ENCODE assay signal across 10 cellular contexts in genomic region chr9:131097259-131097947, GRCh38. TPM values are rescaled to one million over a fixed set of nuclear protein-coding genes. Genes with fewer than 3 reads are reported as not detected.
A peak's percentile ranks its signal among the peaks of the same experiment; 100 is the strongest.
DNase-seq lines count a peak whose midpoint lies in the region; ATAC-seq and TF ChIP-seq lines count a peak whose summit lies in the region.
"Had no signal": no experiment of that assay in that cellular context is flagged by ENCODE, and none has a peak within 500 bp of the region (broad histone marks: within the 10 kb centered on the region; RNA-seq: fewer than 3 reads in every experiment).

No MANE protein-coding gene starts in this region.

- TF ChIP-seq CTCF in Calu3 (IDR thresholded peaks at IDR 0.05; ENCODE audit: unreplicated experiment) (no peak), esophagus squamous epithelium (IDR thresholded peaks at IDR 0.05) (no peak), progenitor cell of endocrine pancreas (IDR thresholded peaks at IDR 0.05; ENCODE audit: unreplicated experiment) (no peak), GM13977 (IDR thresholded peaks at IDR 0.05; ENCODE audit: extremely low read depth, insufficient read depth, missing control alignments) (no peak), RWPE1 (conservative IDR thresholded peaks at IDR 0.05; ENCODE audit: low read depth) (no peak)

- H3K27ac Mint-ChIP-seq in Calu3 (ENCODE audit: unreplicated experiment) (no peak overlapping the region), T-cell (no peak overlapping the region), progenitor cell of endocrine pancreas (peak overlapping the region; percentile 78)

- H3K4me1 Mint-ChIP-seq in Calu3 (ENCODE audit: low read depth, unreplicated experiment) (no peaks in the 10 kb centered on the region), T-cell (peaks cover 9 to 13% (median 10%) of the 10 kb centered on the region in 3 donors), progenitor cell of endocrine pancreas (ENCODE audit: low read depth) (peaks cover 8% of the 10 kb centered on the region)

- peak overlapping the region; percentile 71 for H3K4me3 Mint-ChIP-seq in Calu3 (ENCODE audit: low read depth, unreplicated experiment)
- H3K4me3 Mint-ChIP-seq in T-cell = peak overlapping the region; percentile 39 to 65 (median 50)
- peak overlapping the region; percentile 80 for H3K4me3 Mint-ChIP-seq in progenitor cell of endocrine pancreas (ENCODE audit: low read depth)

- TF ChIP-seq POLR2A in esophagus squamous epithelium (IDR thresholded peaks at IDR 0.05) = no peak

- CTCF ChIA-PET in Calu3 (lab: Charles Lee) (no interaction called here), T-cell (lab: Charles Lee) (interaction anchor here in 1 of 2 donors (0.6 to 0.9 kb wide), 2 partner anchors 11 to 46 kb away, joined by 3 to 6 read pairs; no protein-coding TSS in a partner anchor), RWPE1 (lab: Yijun Ruan, JAX) (interaction anchor here (0.6 to 1.7 kb wide), 5 partner anchors 11 to 719 kb away, joined by 3 to 5 read pairs (median 4); no protein-coding TSS in a partner anchor)

- peak overlapping the region; percentile 55 to 73 (median 64) for H3K4me3 ChIP-seq in esophagus squamous epithelium

- peaks cover 6 to 76% (median 20%) of the 10 kb centered on the region in 3 donors for H3K4me1 ChIP-seq in esophagus squamous epithelium

- intact Hi-C loops in Calu3 (cut with micrococcal nuclease; ENCODE audit: unreplicated experiment) (no loop called here), esophagus squamous epithelium (cut with DNase I) (no loop called here)

- H3K27ac ChIP-seq in esophagus squamous epithelium (peak overlapping the region; percentile 66 to 78 (median 71)), RWPE1 (no peak overlapping the region)

- no peak for ATAC-seq in T-cell (replicated peaks in 1 of 4)

- WGBS in esophagus squamous epithelium, 2 donors = 30 to 53% methylated on average over 5 to 7 of the region's 10 CpGs

- TSS peak; percentile 41 for BruUV-seq in Calu3 (replicated peaks; lab: Mats Ljungman, UMichigan)

- H3K36me3 ChIP-seq in esophagus squamous epithelium = no peaks in the 10 kb centered on the region
- H3K36me3 ChIP-seq: brain microvascular endothelial cell had no signal

- no peak for DNase-seq in Calu3
- DNase-seq in T-cell = no peak
- DNase-seq in esophagus squamous epithelium (lab: John Stamatoyannopoulos, UW) = no peak
- DNase-seq in progenitor cell of endocrine pancreas (ENCODE audit: low spot score, unreplicated experiment) = no peak
- no peak for DNase-seq in GM13977 (ENCODE audit: low spot score)
- no peak for DNase-seq in RPMI8226
- DNase-seq in NCI-H510A treated with DMSO at 0.1 percent for 48 hours (lab: John Stamatoyannopoulos, UW) = no peak
- no peak for DNase-seq in RWPE1 (ENCODE audit: low spot score)
- DNase-seq: brain microvascular endothelial cell, NCI-H226 had no signal

- H3K27me3 Mint-ChIP-seq in Calu3 (ENCODE audit: unreplicated experiment) (peaks cover 27% of the 10 kb centered on the region), T-cell (peaks cover 20 to 53% of the 10 kb centered on the region in 2 donors), progenitor cell of endocrine pancreas (peaks cover 18% of the 10 kb centered on the region)

- H3K9me3 Mint-ChIP-seq in Calu3 (ENCODE audit: low read depth, unreplicated experiment) (no peaks in the 10 kb centered on the region), T-cell (no peaks in the 10 kb centered on the region), progenitor cell of endocrine pancreas (ENCODE audit: low read depth) (no peaks in the 10 kb centered on the region)

- POLR2A ChIA-PET in T-cell (lab: Charles Lee) = no interaction called here
- POLR2A ChIA-PET in RWPE1 (lab: Yijun Ruan, JAX; ENCODE audit: low non-redundant PET) = no interaction called here

- peaks cover 0 to 60% (median 0%) of the 10 kb centered on the region in 4 donors for H3K27me3 ChIP-seq in esophagus squamous epithelium

- in situ Hi-C loops in GM13977 (cut with MboI; ENCODE audit: low pct_unique_long_range_greater_than_20kb, low sequenced_read_pairs, unreplicated experiment) = no loop called here

- H3K36me3 Mint-ChIP-seq in Calu3 (ENCODE audit: insufficient read depth, unreplicated experiment) (peaks cover 23% of the 10 kb centered on the region), T-cell (no peaks in the 10 kb centered on the region), progenitor cell of endocrine pancreas (ENCODE audit: insufficient read depth) (no peaks in the 10 kb centered on the region)

- no peaks in the 10 kb centered on the region for H3K9me3 ChIP-seq in esophagus squamous epithelium

RNA-seq across cellular contexts. Expression of gene AIF1L, which starts 1.1 kb away (rescaled TPM):
- 24.3 and 27.2 TPM in 2 replicates for total RNA-seq in Calu3 (2022)
- total RNA-seq in T-cell = under 1 TPM in 3 of 5 donors, not detected in 2; 0.37 to 0.67 (median 0.51) TPM
- total RNA-seq in esophagus squamous epithelium = 10 to 100 TPM; 30.4 to 71.6 (median 38.3) TPM
- 71.1 and 72.5 TPM in 2 replicates for total RNA-seq in progenitor cell of endocrine pancreas

RNA-seq across cellular contexts. Expression of gene NUP214, which starts 28.0 kb away (rescaled TPM):
- total RNA-seq in Calu3 (2022) (47.6 and 50.0 TPM in 2 replicates), T-cell (100 to 1,000 TPM in 1 of 5 donors, 10 to 100 TPM in 4; 66.7 to 106 (median 68.5) TPM), esophagus squamous epithelium (10 to 100 TPM; 17.4 to 45.4 (median 31.1) TPM), progenitor cell of endocrine pancreas (61.0 and 62.2 TPM in 2 replicates)

Comparison
In these comparisons a context has a peak if more than half of its experiments do, and no peak if none do; other contexts are left out.
1. RNA of gene AIF1L, which starts 1.1 kb away (total RNA-seq): 71.1 to 72.5 TPM in progenitor cell of endocrine pancreas, 30.4 to 71.6 TPM in esophagus squamous epithelium and 24.3 to 27.2 TPM in Calu3; 0.37 to 0.67 TPM in T-cell; every median in the first group is over 10 times any median in the second.
2. Peak in every context shown above with its lines, with median percentiles within 50 percentile points of each other: H3K4me3 Mint-ChIP-seq.